11 cellular contexts compared by ENCODE assay signal in genomic region chr7:137754076-137754851, GRCh38.
DNase-seq lines count a peak whose midpoint lies in the region; ATAC-seq lines count a peak whose summit lies in the region.
"Had no signal": no experiment of that assay in that cellular context is flagged by ENCODE, and none has a peak within 500 bp of the region (broad histone marks: within the 10 kb centered on the region; RNA-seq: fewer than 3 reads in every experiment).

No MANE protein-coding gene starts in this region.

- no peaks in the 10 kb centered on the region for H3K27me3 ChIP-seq in NT2/D1 (ENCODE audit: insufficient read depth, insufficient read length)
- H3K27me3 ChIP-seq: upper lobe of left lung had no signal

- H3K4me1 ChIP-seq in NT2/D1 (ENCODE audit: insufficient read depth, insufficient read length), result no peaks in the 10 kb centered on the region
- H3K4me1 ChIP-seq: upper lobe of left lung had no signal

- peaks cover 1% of the 10 kb centered on the region for H3K27me3 Mint-ChIP-seq in activated T-cell treated with anti-CD3 and anti-CD28 coated beads, Interleukin-2, amount 50 U/mL, for 4 hours (ENCODE audit: low read depth)

- ATAC-seq in HG03139 (IDR thresholded peaks at IDR 0.05; ENCODE audit: unreplicated experiment), result no peak
- no peak for ATAC-seq in activated T-cell treated with anti-CD3 and anti-CD28 coated beads, Interleukin-2, amount 50 U/mL, for 4 hours
- ATAC-seq: naive thymus-derived CD8-positive, alpha-beta T cell had no signal

- no peaks in the 10 kb centered on the region for H3K36me3 Mint-ChIP-seq in activated T-cell treated with anti-CD3 and anti-CD28 coated beads, Interleukin-2, amount 50 U/mL, for 4 hours (ENCODE audit: insufficient read depth)
- H3K36me3 Mint-ChIP-seq: naive thymus-derived CD8-positive, alpha-beta T cell had no signal

- H3K9me3 Mint-ChIP-seq in activated T-cell treated with anti-CD3 and anti-CD28 coated beads, Interleukin-2, amount 50 U/mL, for 4 hours, result no peaks in the 10 kb centered on the region
- H3K9me3 Mint-ChIP-seq: naive thymus-derived CD8-positive, alpha-beta T cell had no signal

- H3K9ac ChIP-seq in NT2/D1 (ENCODE audit: insufficient read length, low read depth), result peak overlapping the region; percentile 12

- peak; percentile 43 to 81 (median 70) for DNase-seq in NCI-H1417 (lab: John Stamatoyannopoulos, UW)
- no peak for DNase-seq in NCI-H1417 treated with DMSO at 0.1 percent for 48 hours (lab: John Stamatoyannopoulos, UW)
- DNase-seq in NT2/D1 (ENCODE audit: low read depth, low spot score), result no peak
- DNase-seq in iPS-NIHi7 (ENCODE audit: extremely low spot score), result peak; percentile 21
- DNase-seq in superior temporal gyrus (ENCODE audit: extremely low spot score), result peak; percentile 40
- no peak for DNase-seq in HuH-7 (ENCODE audit: low spot score)
- no peak for DNase-seq in activated T-cell treated with anti-CD3 and anti-CD28 coated beads, Interleukin-2, amount 50 U/mL, for 4 hours
- DNase-seq: 8988T; naive thymus-derived CD8-positive, alpha-beta T cell; upper lobe of left lung had no signal

- no peaks in the 10 kb centered on the region for H3K9me3 ChIP-seq in NT2/D1 (ENCODE audit: insufficient read depth, low read length)
- H3K9me3 ChIP-seq: upper lobe of left lung had no signal

- no peaks in the 10 kb centered on the region for H3K4me1 Mint-ChIP-seq in activated T-cell treated with anti-CD3 and anti-CD28 coated beads, Interleukin-2, amount 50 U/mL, for 4 hours (ENCODE audit: low read depth)

- H3K4me3 Mint-ChIP-seq in activated T-cell treated with anti-CD3 and anti-CD28 coated beads, Interleukin-2, amount 50 U/mL, for 4 hours, result no peak overlapping the region
- H3K4me3 Mint-ChIP-seq: naive thymus-derived CD8-positive, alpha-beta T cell had no signal

- H3K36me3 ChIP-seq in NT2/D1 (ENCODE audit: insufficient read depth, insufficient read length, low read length), result no peaks in the 10 kb centered on the region
- H3K36me3 ChIP-seq: upper lobe of left lung had no signal

- no peak overlapping the region for H3K4me3 ChIP-seq in NT2/D1 (ENCODE audit: insufficient read length, low read depth)
- H3K4me3 ChIP-seq: upper lobe of left lung had no signal

Comparison
In these comparisons a context has a peak if more than half of its experiments do, and no peak if none do; other contexts are left out.
1. DNase-seq: peak in NCI-H1417 (3 of 3), iPS-NIHi7 (single experiment) and superior temporal gyrus (single experiment); none in NCI-H1417 treated with DMSO at 0.1 percent for 48 hours (single experiment), NT2/D1 (single experiment), HuH-7 (single experiment) and activated T-cell treated with anti-CD3 and anti-CD28 coated beads, Interleukin-2, amount 50 U/mL, for 4 hours (single experiment).